In the genomic region with DNA sequence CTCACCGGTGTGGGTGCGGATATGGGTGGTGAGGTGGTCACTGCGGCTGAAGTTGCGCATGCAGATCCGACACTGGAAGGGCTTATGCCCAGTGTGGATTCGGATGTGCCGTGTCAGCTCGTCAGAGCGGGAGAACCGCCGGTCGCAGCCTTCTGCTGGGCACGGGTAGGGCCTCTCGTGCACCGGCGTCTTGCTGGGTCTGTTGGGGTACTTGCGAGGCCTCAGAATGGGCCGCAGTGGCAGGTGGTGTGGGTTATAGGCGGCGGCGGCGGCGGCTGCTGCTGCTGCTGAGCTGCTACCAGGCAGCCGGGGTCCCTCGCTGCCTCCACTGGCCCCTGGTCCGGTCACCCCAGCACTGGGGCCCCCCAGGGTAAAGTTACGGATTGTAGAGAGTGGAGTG, we compare ENCODE assay signal across 18 cellular contexts. TPM values are rescaled to one million over a fixed set of nuclear protein-coding genes. Genes with fewer than 3 reads are reported as not detected.
DNase-seq lines count a peak whose midpoint lies in the region; ATAC-seq and TF ChIP-seq lines count a peak whose summit lies in the region.
"Had no signal": no experiment of that assay in that cellular context is flagged by ENCODE, and none has a peak within 500 bp of the region (broad histone marks: within the 10 kb centered on the region; RNA-seq: fewer than 3 reads in every experiment).

No MANE protein-coding gene starts in this region.

- peaks cover 13 to 21% of the 10 kb centered on the region in 2 donors for H3K27me3 Mint-ChIP-seq in CD8-positive, alpha-beta memory T cell
- H3K27me3 Mint-ChIP-seq in natural killer cell (ENCODE audit: low read depth in 2 of 2) = peaks cover 7 to 12% of the 10 kb centered on the region in 2 donors

- H3K4me3 ChIP-seq in A673 (ENCODE audit: low read depth, low read length, poor library complexity, severe bottlenecking) (peak overlapping the region; percentile 62), GM23248 (no peak overlapping the region)
- no peak overlapping the region for H3K4me3 ChIP-seq in CD8-positive, alpha-beta memory T cell (ENCODE audit: low read length)
- H3K4me3 ChIP-seq: MG63, ovary, testis had no signal

- H3K27ac Mint-ChIP-seq in CD8-positive, alpha-beta memory T cell = peak overlapping the region in 1 of 8 donors; percentile 90
- peak overlapping the region; percentile 90 to 99 for H3K27ac Mint-ChIP-seq in activated naive CD4-positive, alpha-beta T cell treated with anti-CD3 and anti-CD28 coated beads, Interleukin-2, amount 50 U/mL, for 72 hours
- peak overlapping the region in 1 of 2 donors; percentile 93 for H3K27ac Mint-ChIP-seq in natural killer cell
- H3K27ac Mint-ChIP-seq: HFFc6 had no signal

- in situ Hi-C loops in GM23248 (cut with MboI) = loop anchor here (25.0 kb wide), 3 partner anchors 351 to 776 kb away; a partner anchor contains a TSS

- H3K27me3 ChIP-seq in A673 (replicated peaks; ENCODE audit: insufficient read depth, low read depth, low read length, poor library complexity) (peaks cover 4% of the 10 kb centered on the region), GM23248 (replicated peaks; ENCODE audit: insufficient read depth) (0 out of 2 replicates have a peak, but pooled peaks cover 4% of the 10 kb centered on the region)
- H3K27me3 ChIP-seq in CD8-positive, alpha-beta memory T cell (ENCODE audit: insufficient read depth, low read length, poor library complexity, severe bottlenecking) = no peaks in the 10 kb centered on the region
- H3K27me3 ChIP-seq: ovary, testis had no signal

- peaks cover 52 to 75% (median 62%) of the 10 kb centered on the region in 3 donors for H3K4me1 Mint-ChIP-seq in CD8-positive, alpha-beta memory T cell
- H3K4me1 Mint-ChIP-seq in natural killer cell = peaks cover 67 to 79% of the 10 kb centered on the region in 2 donors

- intact Hi-C loops in A673 (cut with micrococcal nuclease; ENCODE audit: unreplicated experiment) = loop anchor here (10.0 kb wide), 1 partner anchor 549 kb away; a partner anchor contains a TSS
- intact Hi-C loops in natural killer cell (cut with micrococcal nuclease) = no loop called here

- H3K27ac ChIP-seq in A673 (ENCODE audit: low read depth, low read length, poor library complexity, severe bottlenecking) = no peak overlapping the region
- H3K27ac ChIP-seq in CD8-positive, alpha-beta memory T cell (ENCODE audit: low read depth, low read length) = no peak overlapping the region
- H3K27ac ChIP-seq in GM23248 = no peak overlapping the region
- H3K27ac ChIP-seq: foreskin keratinocyte, lower lobe of right lung, ovary, testis had no signal

- CTCF ChIA-PET in A673 (lab: Charles Lee) = no interaction called here
- CTCF ChIA-PET in CD8-positive, alpha-beta memory T cell (lab: Charles Lee) = no interaction called here

- no peak overlapping the region for H3K4me2 ChIP-seq in GM23248 (ENCODE audit: unreplicated experiment)

- DNase-seq in A673 (ENCODE audit: low spot score) (no peak), natural killer cell (no peak), hypothalamus (lab: John Stamatoyannopoulos, UW) (no peak), GM23248 (no peak)
- no peak for DNase-seq in CD8-positive, alpha-beta memory T cell
- no peak for DNase-seq in activated naive CD4-positive, alpha-beta T cell treated with anti-CD3 and anti-CD28 coated beads, Interleukin-2, amount 50 U/mL, for 72 hours (ENCODE audit: low spot score in 2 of 2)
- DNase-seq: activated gamma-delta T cell, caudate nucleus, foreskin keratinocyte, HFFc6, lower lobe of right lung, MG63, NCI-H2107, NCI-H774, testis had no signal

- peaks cover 21% of the 10 kb centered on the region for H3K4me1 ChIP-seq in A673 (ENCODE audit: insufficient read depth, low read length, poor library complexity, severe bottlenecking)
- peaks cover 39% of the 10 kb centered on the region for H3K4me1 ChIP-seq in CD8-positive, alpha-beta memory T cell (ENCODE audit: insufficient read depth, low read length)
- H3K4me1 ChIP-seq in GM23248 (ENCODE audit: insufficient read depth) = peaks cover 6% of the 10 kb centered on the region; the same call in 1 of the 2 replicates
- H3K4me1 ChIP-seq: foreskin keratinocyte had no signal

- 95 to 97% methylated on average over 27 of the region's 27 CpGs for WGBS in GM23248 (ENCODE audit: low coverage in 1 of 2, low lambda C conversion rate in 2 of 2, missing lambda C conversion rate in 2 of 2), 2 experiments

- peak overlapping the region in 5 of 7 donors; percentile 34 to 98 (median 75) for H3K4me3 Mint-ChIP-seq in CD8-positive, alpha-beta memory T cell
- H3K4me3 Mint-ChIP-seq in natural killer cell = peak overlapping the region; percentile 98
- H3K4me3 Mint-ChIP-seq: HFFc6 had no signal

- no peaks in the 10 kb centered on the region for H3K9me2 ChIP-seq in GM23248 (ENCODE audit: insufficient read depth)

- H4K20me1 ChIP-seq in GM23248 (ENCODE audit: insufficient read depth) = no peaks in the 10 kb centered on the region

- no peaks in the 10 kb centered on the region for H3K9me3 Mint-ChIP-seq in CD8-positive, alpha-beta memory T cell
- no peaks in the 10 kb centered on the region for H3K9me3 Mint-ChIP-seq in activated naive CD4-positive, alpha-beta T cell treated with anti-CD3 and anti-CD28 coated beads, Interleukin-2, amount 50 U/mL, for 72 hours
- no peaks in the 10 kb centered on the region for H3K9me3 Mint-ChIP-seq in natural killer cell
- H3K9me3 Mint-ChIP-seq: HFFc6 had no signal

- H3K36me3 ChIP-seq in A673 (ENCODE audit: insufficient read depth, low read length, poor library complexity, severe bottlenecking) (peaks cover 12% of the 10 kb centered on the region), GM23248 (ENCODE audit: low read depth) (no peaks in the 10 kb centered on the region)
- H3K36me3 ChIP-seq in CD8-positive, alpha-beta memory T cell (ENCODE audit: insufficient read depth, low read length) = no peaks in the 10 kb centered on the region
- H3K36me3 ChIP-seq: ovary had no signal

- BruUV-seq in A673 (replicated peaks; lab: Mats Ljungman, UMichigan) = no TSS peak

- H3K9ac ChIP-seq in GM23248 = no peak overlapping the region

- peaks cover 19% of the 10 kb centered on the region for H3K79me2 ChIP-seq in GM23248 (ENCODE audit: insufficient read depth)

- no peaks in the 10 kb centered on the region for H3K9me3 ChIP-seq in A673 (ENCODE audit: low read depth, low read length, poor library complexity, severe bottlenecking)
- no peaks in the 10 kb centered on the region for H3K9me3 ChIP-seq in CD8-positive, alpha-beta memory T cell (ENCODE audit: low read length)
- H3K9me3 ChIP-seq in GM23248 (ENCODE audit: low read depth) = no peaks in the 10 kb centered on the region
- H3K9me3 ChIP-seq: lower lobe of right lung, MG63, ovary, testis had no signal

- no peak overlapping the region for H2AFZ ChIP-seq in GM23248

- ATAC-seq in activated naive CD4-positive, alpha-beta T cell treated with anti-CD3 and anti-CD28 coated beads, Interleukin-2, amount 50 U/mL, for 72 hours = no peak
- ATAC-seq in natural killer cell (no peak), HG02588 (IDR thresholded peaks at IDR 0.05; ENCODE audit: unreplicated experiment) (no peak), HG03378 (IDR thresholded peaks at IDR 0.05; ENCODE audit: unreplicated experiment) (no peak)
- ATAC-seq: foreskin keratinocyte, lower lobe of right lung had no signal

- POLR2A ChIA-PET in A673 (lab: Charles Lee; ENCODE audit: low non-redundant PET) = no interaction called here
- POLR2A ChIA-PET in CD8-positive, alpha-beta memory T cell (lab: Charles Lee) = interaction anchor here (4.8 kb wide), 1 partner anchor 8 kb away, joined by 63 read pairs; a partner anchor contains a TSS

- TF ChIP-seq CTCF in A673 (conservative IDR thresholded peaks at IDR 0.05; ENCODE audit: low read depth, low read length) (no peak), natural killer cell (IDR thresholded peaks at IDR 0.05) (no peak)

- peaks cover 31% of the 10 kb centered on the region for H3F3A ChIP-seq in GM23248 (ENCODE audit: insufficient read depth)

- peaks cover 0 to 23% (median 4%) of the 10 kb centered on the region in 3 donors for H3K36me3 Mint-ChIP-seq in CD8-positive, alpha-beta memory T cell
- H3K36me3 Mint-ChIP-seq in activated naive CD4-positive, alpha-beta T cell treated with anti-CD3 and anti-CD28 coated beads, Interleukin-2, amount 50 U/mL, for 72 hours = peaks cover 36 to 41% of the 10 kb centered on the region in 2 donors
- no peaks in the 10 kb centered on the region for H3K36me3 Mint-ChIP-seq in natural killer cell

RNA-seq across cellular contexts. Expression of a gene that starts 2.7 kb away (rescaled TPM):
- total RNA-seq in A673 (2021) = 14.5 and 18.3 TPM in 2 replicates
- total RNA-seq in CD8-positive, alpha-beta memory T cell = 10 to 100 TPM; 87.8 to 89.9 TPM
- polyA plus RNA-seq in CD8-positive, alpha-beta memory T cell = not detected
- total RNA-seq in activated naive CD4-positive, alpha-beta T cell treated with anti-CD3 and anti-CD28 coated beads, Interleukin-2, amount 50 U/mL, for 72 hours = 10 to 100 TPM; 43.0 to 54.5 TPM
- 10 to 100 TPM; 10.0 to 17.2 (median 12.8) TPM for total RNA-seq in natural killer cell
- 0.76 and 1.1 TPM in 2 replicates for total RNA-seq in GM23248 (2014; rRNA removed; shearing (Covaris generic))
- 2.2 and 2.6 TPM in 2 replicates for polyA plus RNA-seq in GM23248 (2016; fragmentation: Nextera tagmentation; extraction: Ambion mirVana)
- total RNA-seq: foreskin keratinocyte had no signal

RNA-seq across cellular contexts. Expression of a gene that starts 8.9 kb away (rescaled TPM):
- 32.9 and 38.4 TPM in 2 replicates for total RNA-seq in A673 (2021)
- total RNA-seq in CD8-positive, alpha-beta memory T cell = 10 to 100 TPM; 38.4 to 39.4 TPM
- 2.8 TPM for polyA plus RNA-seq in CD8-positive, alpha-beta memory T cell
- 10 to 100 TPM; 16.6 to 17.1 TPM for total RNA-seq in activated naive CD4-positive, alpha-beta T cell treated with anti-CD3 and anti-CD28 coated beads, Interleukin-2, amount 50 U/mL, for 72 hours
- 10 to 100 TPM; 13.6 to 17.1 (median 15.6) TPM for total RNA-seq in natural killer cell
- 37.7 and 38.8 TPM in 2 replicates for total RNA-seq in GM23248 (2014; rRNA removed; shearing (Covaris generic))
- polyA plus RNA-seq in GM23248 (2016; fragmentation: Nextera tagmentation; extraction: Ambion mirVana) = 4.5 and 5.5 TPM in 2 replicates
